20 cellular contexts compared by ENCODE assay signal in the genomic region with DNA sequence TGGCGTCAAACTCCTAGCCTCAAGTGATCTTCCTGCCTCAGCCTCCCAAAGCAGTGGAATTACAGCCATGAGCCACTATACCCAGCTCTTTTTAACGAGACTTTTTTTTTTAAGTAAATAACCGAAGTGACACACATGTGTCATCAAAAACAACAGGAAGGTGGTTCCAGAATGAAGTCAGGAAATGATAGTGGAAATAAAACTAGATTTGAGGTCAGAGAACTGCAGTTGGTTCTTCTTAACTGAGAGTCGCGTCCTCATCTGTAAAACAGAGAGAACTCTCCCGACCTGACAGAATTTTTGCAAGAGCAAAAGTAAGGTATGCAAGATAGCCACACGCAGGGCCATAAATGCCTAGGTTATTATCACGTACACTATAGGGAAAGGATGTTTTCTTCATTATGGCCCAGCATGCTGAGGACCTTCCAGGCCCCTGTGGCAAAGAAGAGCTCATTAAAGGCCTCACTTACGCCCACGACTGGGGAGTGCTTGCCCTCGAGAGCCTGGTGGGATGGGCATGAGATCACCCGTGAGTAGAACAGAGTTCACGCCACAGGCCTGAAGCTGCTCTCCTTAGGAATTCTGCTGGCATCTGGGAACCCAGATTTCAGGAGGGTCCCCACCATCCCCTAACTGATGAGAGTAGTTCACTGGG.
DNase-seq lines count a peak whose midpoint lies in the region; ATAC-seq, FAIRE-seq and TF ChIP-seq lines count a peak whose summit lies in the region.
"Had no signal": no experiment of that assay in that cellular context is flagged by ENCODE, and none has a peak within 500 bp of the region (broad histone marks: within the 10 kb centered on the region; RNA-seq: fewer than 3 reads in every experiment).

No MANE protein-coding gene starts in this region.

- no peak overlapping the region for H3K27ac ChIP-seq in CD4-positive, alpha-beta T cell (ENCODE audit: low read depth, low read length)
- no peak overlapping the region for H3K27ac ChIP-seq in neural progenitor cell
- H3K27ac ChIP-seq: coronary artery, heart left ventricle, pancreas had no signal

- H3K27ac Mint-ChIP-seq in CD4-positive, alpha-beta T cell, result peak overlapping the region; percentile 69
- H3K27ac Mint-ChIP-seq in activated CD8-positive, alpha-beta T cell treated with anti-CD3 and anti-CD28 coated beads for 36 hours, result peak overlapping the region; percentile 32
- H3K27ac Mint-ChIP-seq in neural progenitor cell, result peak overlapping the region; percentile 21

- H3K36me3 Mint-ChIP-seq in CD4-positive, alpha-beta T cell (ENCODE audit: low read depth), result no peaks in the 10 kb centered on the region
- peaks cover 23% of the 10 kb centered on the region for H3K36me3 Mint-ChIP-seq in activated CD8-positive, alpha-beta T cell treated with anti-CD3 and anti-CD28 coated beads for 36 hours (ENCODE audit: low read depth)
- H3K36me3 Mint-ChIP-seq in neural progenitor cell, result peaks cover 10% of the 10 kb centered on the region

- intact Hi-C loops in CD4-positive, alpha-beta T cell (cut with DNase I, micrococcal nuclease), result no loop called here
- intact Hi-C loops in activated CD8-positive, alpha-beta T cell treated with anti-CD3 and anti-CD28 coated beads for 36 hours (cut with micrococcal nuclease), result no loop called here

- H3K36me3 ChIP-seq in neural progenitor cell, result no peaks in the 10 kb centered on the region
- H3K36me3 ChIP-seq: pancreas had no signal

- POLR2A ChIA-PET in CD4-positive, alpha-beta T cell (lab: Charles Lee), result interaction anchor here (0.6 kb wide), 1 partner anchor 144 kb away, joined by 3 read pairs; no protein-coding TSS in a partner anchor
- POLR2A ChIA-PET in activated CD8-positive, alpha-beta T cell treated with anti-CD3 and anti-CD28 coated beads for 36 hours (lab: Charles Lee), result interaction anchor here (0.6 to 1.0 kb wide), 2 partner anchors 48 to 170 kb away, joined by 3 to 4 read pairs; no protein-coding TSS in a partner anchor
- POLR2A ChIA-PET in HEK293T (lab: Yijun Ruan, JAX), result interaction anchor here (0.6 kb wide), 1 partner anchor 63 kb away, joined by 3 read pairs; no protein-coding TSS in a partner anchor

- no peaks in the 10 kb centered on the region for H4K20me1 ChIP-seq in neural progenitor cell (ENCODE audit: low read depth)

- no peak for TF ChIP-seq CTCF in CD4-positive, alpha-beta T cell (IDR thresholded peaks at IDR 0.05)
- no peak for TF ChIP-seq CTCF in activated CD8-positive, alpha-beta T cell treated with anti-CD3 and anti-CD28 coated beads for 36 hours (IDR thresholded peaks at IDR 0.05)
- TF ChIP-seq CTCF in neural progenitor cell (IDR thresholded peaks at IDR 0.05) (no peak), D721Med (IDR thresholded peaks at IDR 0.05; ENCODE audit: insufficient read depth, missing control alignments) (no peak)

- no peak overlapping the region for H2AFZ ChIP-seq in neural progenitor cell (replicated peaks)

- H3K4me3 Mint-ChIP-seq in CD4-positive, alpha-beta T cell, result no peak overlapping the region
- no peak overlapping the region for H3K4me3 Mint-ChIP-seq in activated CD8-positive, alpha-beta T cell treated with anti-CD3 and anti-CD28 coated beads for 36 hours
- H3K4me3 Mint-ChIP-seq in neural progenitor cell, result no peak overlapping the region

- no peaks in the 10 kb centered on the region for H3K79me2 ChIP-seq in neural progenitor cell (ENCODE audit: low read depth)

- H3K9me3 Mint-ChIP-seq in CD4-positive, alpha-beta T cell, result no peaks in the 10 kb centered on the region
- H3K9me3 Mint-ChIP-seq in activated CD8-positive, alpha-beta T cell treated with anti-CD3 and anti-CD28 coated beads for 36 hours, result no peaks in the 10 kb centered on the region
- H3K9me3 Mint-ChIP-seq in neural progenitor cell, result no peaks in the 10 kb centered on the region

- H3K27me3 Mint-ChIP-seq in CD4-positive, alpha-beta T cell, result no peaks in the 10 kb centered on the region
- H3K27me3 Mint-ChIP-seq in activated CD8-positive, alpha-beta T cell treated with anti-CD3 and anti-CD28 coated beads for 36 hours, result no peaks in the 10 kb centered on the region
- H3K27me3 Mint-ChIP-seq in neural progenitor cell (ENCODE audit: insufficient read depth, low read depth), result peaks cover 9% of the 10 kb centered on the region

- H3K4me3 ChIP-seq in neural progenitor cell, result no peak overlapping the region
- H3K4me3 ChIP-seq: coronary artery, heart left ventricle, pancreas, smooth muscle cell had no signal

- DNase-seq in CD4-positive, alpha-beta T cell, result no peak
- peak; percentile 28 for DNase-seq in activated CD8-positive, alpha-beta T cell treated with anti-CD3 and anti-CD28 coated beads for 36 hours
- DNase-seq in neural progenitor cell (ENCODE audit: low spot score) (no peak), NCI-H1417 treated with DMSO at 0.1 percent for 48 hours (lab: John Stamatoyannopoulos, UW) (no peak), D721Med (ENCODE audit: insufficient read length, low spot score) (no peak), HEK293T (ENCODE audit: extremely low spot score) (no peak)
- DNase-seq: anterior cingulate cortex, C1 segment of cervical spinal cord, EL, heart left ventricle, kidney, midbrain, NCI-H1694 treated with DMSO at 0.1 percent for 48 hours, NCI-H510A treated with DMSO at 0.1 percent for 48 hours, pancreas had no signal

- H3K4me1 Mint-ChIP-seq in CD4-positive, alpha-beta T cell (ENCODE audit: low read depth), result peaks cover 11% of the 10 kb centered on the region
- peaks cover 18% of the 10 kb centered on the region for H3K4me1 Mint-ChIP-seq in activated CD8-positive, alpha-beta T cell treated with anti-CD3 and anti-CD28 coated beads for 36 hours (ENCODE audit: low read depth)
- peaks cover 42% of the 10 kb centered on the region for H3K4me1 Mint-ChIP-seq in neural progenitor cell

- ATAC-seq in CD4-positive, alpha-beta T cell (ENCODE audit: poor library complexity), result peak; percentile 48
- ATAC-seq in GM19452 (IDR thresholded peaks at IDR 0.05; ENCODE audit: unreplicated experiment) (peak; percentile 41), GM18907 (IDR thresholded peaks at IDR 0.05; ENCODE audit: unreplicated experiment) (no peak)
- peak; percentile 55 for ATAC-seq in activated CD8-positive, alpha-beta T cell treated with anti-CD3 and anti-CD28 coated beads for 36 hours
- ATAC-seq: esophagus mucosa, heart left ventricle, pancreas had no signal

- H3K4me2 ChIP-seq in neural progenitor cell, result no peak overlapping the region
- H3K4me2 ChIP-seq: smooth muscle cell had no signal

- peaks cover 16% of the 10 kb centered on the region for H3K4me1 ChIP-seq in neural progenitor cell
- H3K4me1 ChIP-seq: pancreas had no signal

- peaks cover 13% of the 10 kb centered on the region for H3F3A ChIP-seq in neural progenitor cell (ENCODE audit: low read depth)

- H3K9ac ChIP-seq in neural progenitor cell, result no peak overlapping the region

- no peaks in the 10 kb centered on the region for H3K9me3 ChIP-seq in CD4-positive, alpha-beta T cell (ENCODE audit: control insufficient read depth, low read length)
- no peaks in the 10 kb centered on the region for H3K9me3 ChIP-seq in neural progenitor cell (ENCODE audit: low read depth)
- H3K9me3 ChIP-seq: heart left ventricle, pancreas had no signal

- FAIRE-seq in D721Med (lab: Jason Lieb, UNC), result no peak
- FAIRE-seq: kidney, pancreas had no signal

- CTCF ChIA-PET in CD4-positive, alpha-beta T cell (lab: Charles Lee), result no interaction called here
- CTCF ChIA-PET in activated CD8-positive, alpha-beta T cell treated with anti-CD3 and anti-CD28 coated beads for 36 hours (lab: Charles Lee), result interaction anchor here (1.0 kb wide), 1 partner anchor 29 kb away, joined by 3 read pairs; no protein-coding TSS in a partner anchor
- CTCF ChIA-PET in HEK293T (lab: Yijun Ruan, JAX), result no interaction called here

- no peaks in the 10 kb centered on the region for H3K27me3 ChIP-seq in CD4-positive, alpha-beta T cell (ENCODE audit: control insufficient read depth, insufficient read depth, low read length)
- H3K27me3 ChIP-seq in neural progenitor cell, result no peaks in the 10 kb centered on the region
- H3K27me3 ChIP-seq: heart left ventricle, pancreas had no signal

TF ChIP-seq in HEK293T, 16 proteins besides CTCF, POLR2A, EP300 and RAD21:
- no peak for TF ChIP-seq ZNF384 (IDR thresholded peaks at IDR 0.05)
- no peak for TF ChIP-seq FOXA1 (IDR thresholded peaks at IDR 0.05)
- no peak for TF ChIP-seq ELF4 (IDR thresholded peaks at IDR 0.05)
